Comparison of ENCODE assay signal across 26 cellular contexts in the genomic region with DNA sequence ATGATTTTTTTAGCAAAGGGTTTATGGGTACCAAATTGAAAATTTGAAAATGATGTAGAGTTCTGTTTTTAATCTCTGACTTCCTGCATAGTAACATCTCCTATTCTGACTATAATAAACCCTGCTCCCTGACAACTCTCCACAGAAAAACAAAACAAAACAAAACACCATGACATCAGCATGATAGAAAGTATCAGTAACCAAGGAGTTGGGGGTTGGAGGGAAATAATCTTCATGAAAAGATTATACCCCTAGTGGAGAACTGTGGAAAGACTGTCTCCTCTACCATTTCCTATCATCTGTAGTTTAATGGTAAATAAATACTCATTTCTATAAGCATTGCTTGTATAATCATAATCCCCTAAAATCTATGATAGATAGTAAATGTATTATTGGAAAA.
"Had no signal": no experiment of that assay in that cellular context is flagged by ENCODE, and none has a peak within 500 bp of the region (broad histone marks: within the 10 kb centered on the region; RNA-seq: fewer than 3 reads in every experiment).

No MANE protein-coding gene starts in this region.

- H3K9me3 ChIP-seq: gastrocnemius medialis, left lung, mucosa of descending colon, neutrophil, transverse colon had no signal

- H3K4me3 ChIP-seq: gastrocnemius medialis, left lung, mucosa of descending colon, transverse colon had no signal

- H3K9me3 Mint-ChIP-seq: activated CD4-positive, alpha-beta T cell treated with anti-CD3 and anti-CD28 coated beads, Interleukin-2, amount 10 ng/mL, durations not matched to agents 7 days and 5 days; dendritic cell treated with granulocyte-macrophage colony-stimulating factor and Interleukin-4, amounts not matched to agents 40 ng/mL and 50 ng/mL, for 4 days; naive thymus-derived CD4-positive, alpha-beta T cell; T-helper 2 cell treated with Interferon-gamma antibody and Interleukin-4, amounts not matched to agents 5 μg/mL and 100 μg/mL, for 36 hours had no signal

- H3K4me3 Mint-ChIP-seq: activated CD4-positive, alpha-beta T cell treated with anti-CD3 and anti-CD28 coated beads, Interleukin-2, amount 10 ng/mL, durations not matched to agents 7 days and 5 days; activated naive CD8-positive, alpha-beta T cell; dendritic cell treated with granulocyte-macrophage colony-stimulating factor and Interleukin-4, amounts not matched to agents 40 ng/mL and 50 ng/mL, for 4 days; naive thymus-derived CD4-positive, alpha-beta T cell; stimulated activated naive B cell treated with anti-CD40 and anti-IgM and Interleukin-4, amounts not matched to agents 10 μg/mL and 1 μg/mL and 100 μg/mL, for 72 hours; T-helper 2 cell treated with Interferon-gamma antibody and Interleukin-4, amounts not matched to agents 5 μg/mL and 100 μg/mL, for 36 hours had no signal

- H3K4me1 Mint-ChIP-seq: activated CD4-positive, alpha-beta T cell treated with anti-CD3 and anti-CD28 coated beads, Interleukin-2, amount 10 ng/mL, durations not matched to agents 7 days and 5 days; naive thymus-derived CD4-positive, alpha-beta T cell; stimulated activated naive B cell treated with anti-CD40 and anti-IgM and Interleukin-4, amounts not matched to agents 10 μg/mL and 1 μg/mL and 100 μg/mL, for 72 hours had no signal

- H3K4me1 ChIP-seq: gastrocnemius medialis, left lung, transverse colon had no signal

- H3K27me3 ChIP-seq: brain microvascular endothelial cell, gastrocnemius medialis, left lung, neutrophil, transverse colon had no signal

- DNase-seq: activated CD4-positive, alpha-beta T cell treated with anti-CD3 and anti-CD28 coated beads, Interleukin-2, amount 10 ng/mL, durations not matched to agents 7 days and 5 days; activated CD4-positive, CD25-positive, alpha-beta regulatory T cell; activated CD8-positive, alpha-beta memory T cell treated with anti-CD3 and anti-CD28 coated beads for 24 hours; activated gamma-delta T cell treated with Interleukin-2 at 50 U/mL for 16 hours; amniotic stem cell; brain microvascular endothelial cell; cerebellar nuclear complex; effector memory CD4-positive, alpha-beta T cell; gastrocnemius medialis; left lung; mammary epithelial cell; mucosa of descending colon; naive thymus-derived CD4-positive, alpha-beta T cell; posterior cingulate gyrus; retina; stimulated activated CD4-positive, alpha-beta T cell treated with anti-CD3 and anti-CD28 coated beads, Interleukin-15, amount 100 ng/mL, for 24 hours; stimulated activated CD4-positive, alpha-beta T cell treated with anti-CD3 and anti-CD28 coated beads, Interleukin-4, amount 100 ng/mL, for 1 hour; stimulated activated naive B cell treated with anti-CD40 and anti-IgM and Interleukin-4, amounts not matched to agents 10 μg/mL and 1 μg/mL and 100 μg/mL, for 72 hours; substantia nigra; SW 1271; transverse colon had no signal

- H3K27me3 Mint-ChIP-seq: activated CD4-positive, alpha-beta T cell treated with anti-CD3 and anti-CD28 coated beads, Interleukin-2, amount 10 ng/mL, durations not matched to agents 7 days and 5 days; activated naive CD8-positive, alpha-beta T cell; dendritic cell treated with granulocyte-macrophage colony-stimulating factor and Interleukin-4, amounts not matched to agents 40 ng/mL and 50 ng/mL, for 4 days; naive thymus-derived CD4-positive, alpha-beta T cell; stimulated activated naive B cell treated with anti-CD40 and anti-IgM and Interleukin-4, amounts not matched to agents 10 μg/mL and 1 μg/mL and 100 μg/mL, for 72 hours had no signal

- FAIRE-seq: keratinocyte had no signal

- H3K36me3 Mint-ChIP-seq: activated naive CD8-positive, alpha-beta T cell; naive thymus-derived CD4-positive, alpha-beta T cell; stimulated activated naive B cell treated with anti-CD40 and anti-IgM and Interleukin-4, amounts not matched to agents 10 μg/mL and 1 μg/mL and 100 μg/mL, for 72 hours had no signal

- H3K27ac ChIP-seq: brain microvascular endothelial cell, gastrocnemius medialis, left lung, neutrophil, transverse colon had no signal

- H3K36me3 ChIP-seq: brain microvascular endothelial cell, gastrocnemius medialis, left lung, neutrophil, transverse colon had no signal

- H3K27ac Mint-ChIP-seq: activated CD4-positive, alpha-beta T cell treated with anti-CD3 and anti-CD28 coated beads, Interleukin-2, amount 10 ng/mL, durations not matched to agents 7 days and 5 days; activated naive CD8-positive, alpha-beta T cell; dendritic cell treated with granulocyte-macrophage colony-stimulating factor and Interleukin-4, amounts not matched to agents 40 ng/mL and 50 ng/mL, for 4 days; naive thymus-derived CD4-positive, alpha-beta T cell; stimulated activated naive B cell treated with anti-CD40 and anti-IgM and Interleukin-4, amounts not matched to agents 10 μg/mL and 1 μg/mL and 100 μg/mL, for 72 hours; T-helper 2 cell treated with Interferon-gamma antibody and Interleukin-4, amounts not matched to agents 5 μg/mL and 100 μg/mL, for 36 hours had no signal
